Comparison of ENCODE assay signal across 31 cellular contexts in the genomic region with DNA sequence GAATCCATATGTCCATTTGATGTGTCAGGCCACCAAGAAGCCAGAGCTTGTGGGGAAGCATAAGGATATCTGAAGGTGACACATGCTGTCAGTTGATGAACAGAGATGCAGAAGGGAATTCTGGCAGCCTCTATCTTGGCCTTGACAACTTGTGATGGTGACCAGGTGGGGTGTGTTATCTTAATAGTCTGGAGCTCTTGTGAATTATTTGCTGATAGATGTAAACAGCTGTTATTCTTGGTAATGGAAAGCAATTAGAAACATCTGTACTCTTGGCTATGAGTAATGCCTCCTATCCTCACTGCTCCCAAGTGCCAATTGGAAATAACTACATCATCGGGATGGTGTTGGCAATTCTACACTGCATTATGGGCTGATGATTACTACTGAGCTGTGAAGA. TPM values are rescaled to one million over a fixed set of nuclear protein-coding genes. Genes with fewer than 3 reads are reported as not detected.
DNase-seq lines count a peak whose midpoint lies in the region; ATAC-seq and TF ChIP-seq lines count a peak whose summit lies in the region.
"Had no signal": no experiment of that assay in that cellular context is flagged by ENCODE, and none has a peak within 500 bp of the region (broad histone marks: within the 10 kb centered on the region; RNA-seq: fewer than 3 reads in every experiment).

No MANE protein-coding gene starts in this region.

- no peaks in the 10 kb centered on the region for H3K36me3 ChIP-seq in GM23248 (ENCODE audit: low read depth)
- no peaks in the 10 kb centered on the region for H3K36me3 ChIP-seq in mucosa of descending colon (ENCODE audit: low read depth)
- H3K36me3 ChIP-seq: adrenal gland; BLaER1 treated with 17β-estradiol and CSF1 and Interleukin-3, amounts not matched to agents 10 nM and 100 nM; neural progenitor cell; spleen; stomach; vagina had no signal

- TF ChIP-seq CTCF in mucosa of descending colon (IDR thresholded peaks at IDR 0.05) = no peak

- intact Hi-C loops in mucosa of descending colon (cut with DNase I, micrococcal nuclease) = no loop called here

- H3K9me3 ChIP-seq in GM23248 (ENCODE audit: low read depth) (no peaks in the 10 kb centered on the region), mucosa of descending colon (no peaks in the 10 kb centered on the region)
- H3K9me3 ChIP-seq: adrenal gland; BLaER1 treated with 17β-estradiol and CSF1 and Interleukin-3, amounts not matched to agents 10 nM and 100 nM; spleen; stomach; vagina had no signal

- H3K4me1 ChIP-seq in GM23248 (ENCODE audit: insufficient read depth) (no peaks in the 10 kb centered on the region), mucosa of descending colon (ENCODE audit: low read depth) (no peaks in the 10 kb centered on the region)
- H3K4me1 ChIP-seq: adrenal gland; BLaER1 treated with 17β-estradiol and CSF1 and Interleukin-3, amounts not matched to agents 10 nM and 100 nM; parathyroid adenoma; spleen; stomach; vagina had no signal

- peak; percentile 36 for ATAC-seq in mucosa of descending colon
- ATAC-seq in GM19463 (IDR thresholded peaks at IDR 0.05; ENCODE audit: unreplicated experiment) = no peak
- ATAC-seq: esophagus mucosa had no signal

- peak; percentile 4 for DNase-seq in GM23248
- peak; percentile 72 for DNase-seq in NCI-H69 (lab: John Stamatoyannopoulos, UW)
- DNase-seq in fibroblast of gingiva (ENCODE audit: low read depth) = peak; percentile 20
- DNase-seq in mucosa of descending colon = no peak
- no peak for DNase-seq in activated naive CD4-positive, alpha-beta T cell treated with anti-CD3 and anti-CD28 coated beads, Interleukin-2, amount 50 U/mL, for 16 hours
- no peak for DNase-seq in NCI-H2196 (lab: John Stamatoyannopoulos, UW; ENCODE audit: unreplicated experiment)
- DNase-seq: activated CD4-positive, alpha-beta memory T cell treated with anti-CD3 and anti-CD28 coated beads for 36 hours; activated CD4-positive, CD25-positive, alpha-beta regulatory T cell treated with anti-CD3 and anti-CD28 coated beads, Interleukin-2, amount 50 U/mL, for 72 hours; activated naive CD4-positive, alpha-beta T cell treated with anti-CD3 and anti-CD28 coated beads for 36 hours; adrenal gland; cerebellar nuclear complex; dermis blood vessel endothelial cell; DMS79; endodermal cell; hippocampal formation; Kasumi-1; NCI-H1436 treated with DMSO at 0.1 percent for 48 hours; NCI-H510A treated with DMSO at 0.1 percent for 48 hours; SHP77; spleen; stimulated activated CD4-positive, alpha-beta T cell treated with anti-CD3 and anti-CD28 coated beads, Interleukin-2, amount 100 ng/mL, for 48 hours; stomach had no signal

- no peaks in the 10 kb centered on the region for H3F3A ChIP-seq in GM23248 (ENCODE audit: insufficient read depth)

- H2AFZ ChIP-seq in GM23248 = no peak overlapping the region
- H2AFZ ChIP-seq: neural progenitor cell, parathyroid adenoma had no signal

- H3K9me2 ChIP-seq in GM23248 (ENCODE audit: insufficient read depth) = no peaks in the 10 kb centered on the region

- in situ Hi-C loops in GM23248 (cut with MboI) = no loop called here

- 0% methylated on average over 1 of the region's 1 CpG for WGBS in GM23248 (ENCODE audit: low coverage in 1 of 2, low lambda C conversion rate in 2 of 2, missing lambda C conversion rate in 2 of 2), 2 experiments

- no peak overlapping the region for H3K4me2 ChIP-seq in GM23248 (ENCODE audit: unreplicated experiment)
- H3K4me2 ChIP-seq: BLaER1 treated with 17β-estradiol and CSF1 and Interleukin-3, amounts not matched to agents 10 nM and 100 nM; neural progenitor cell had no signal

- H4K20me1 ChIP-seq in GM23248 (ENCODE audit: insufficient read depth) = no peaks in the 10 kb centered on the region
- H4K20me1 ChIP-seq: BLaER1 treated with 17β-estradiol and CSF1 and Interleukin-3, amounts not matched to agents 10 nM and 100 nM had no signal

- no peak overlapping the region for H3K4me3 ChIP-seq in GM23248
- no peak overlapping the region for H3K4me3 ChIP-seq in mucosa of descending colon
- H3K4me3 ChIP-seq: adrenal gland; BLaER1 treated with 17β-estradiol and CSF1 and Interleukin-3, amounts not matched to agents 10 nM and 100 nM; neural progenitor cell; spleen; stomach; vagina had no signal

- no peak overlapping the region for H3K27ac ChIP-seq in GM23248
- H3K27ac ChIP-seq: adrenal gland; BLaER1 treated with 17β-estradiol and CSF1 and Interleukin-3, amounts not matched to agents 10 nM and 100 nM; neural progenitor cell; parathyroid adenoma; spleen; stomach; vagina had no signal

- no peak overlapping the region for H3K9ac ChIP-seq in GM23248
- H3K9ac ChIP-seq: BLaER1 treated with 17β-estradiol and CSF1 and Interleukin-3, amounts not matched to agents 10 nM and 100 nM; neural progenitor cell; parathyroid adenoma had no signal

- no peaks in the 10 kb centered on the region for H3K79me2 ChIP-seq in GM23248 (ENCODE audit: insufficient read depth)
- H3K79me2 ChIP-seq: parathyroid adenoma had no signal

- H3K27me3 ChIP-seq in GM23248 (replicated peaks; ENCODE audit: insufficient read depth) = no peaks in the 10 kb centered on the region
- H3K27me3 ChIP-seq: adrenal gland; BLaER1 treated with 17β-estradiol and CSF1 and Interleukin-3, amounts not matched to agents 10 nM and 100 nM; neural progenitor cell; spleen; stomach; vagina had no signal

RNA-seq across cellular contexts. Expression of a gene that starts 51.9 kb away (rescaled TPM):
- total RNA-seq in GM23248 (2014; rRNA removed; shearing (Covaris generic)) = not detected in 2 replicates
- not detected in 2 replicates for polyA plus RNA-seq in GM23248 (2016; fragmentation: Nextera tagmentation; extraction: Ambion mirVana)
- not detected for total RNA-seq in mucosa of descending colon
- total RNA-seq: activated CD4-positive, alpha-beta memory T cell treated with anti-CD3 and anti-CD28 coated beads for 36 hours; activated naive CD4-positive, alpha-beta T cell treated with anti-CD3 and anti-CD28 coated beads for 36 hours; activated T-helper 1 cell treated with anti-CD3 and anti-CD28 coated beads, Interleukin-12 subunit alpha, Interleukin-12 subunit beta, Interleukin-2, Interleukin-4 antibody, amounts not matched to agents 30 ng/mL and 10 ng/mL and 1 ng/mL, durations not matched to agents 14 hours and 24 hours and 36 hours; adrenal gland; dermis blood vessel endothelial cell; endodermal cell; esophagus mucosa; frontal cortex; spleen; stomach; vagina had no signal
- polyA plus RNA-seq: adrenal gland, AG04450, spleen, stomach had no signal

Comparison
In these comparisons a context has a peak if more than half of its experiments do, and no peak if none do; other contexts are left out.
1. DNase-seq: peak in GM23248 (single experiment), NCI-H69 (single experiment) and fibroblast of gingiva (single experiment); none in mucosa of descending colon (0 of 3), activated naive CD4-positive, alpha-beta T cell treated with anti-CD3 and anti-CD28 coated beads, Interleukin-2, amount 50 U/mL, for 16 hours (single experiment) and NCI-H2196 (single experiment).